Comparison of ENCODE assay signal across 14 cellular contexts in genomic region chr13:110416131-110416584, GRCh38.
DNase-seq lines count a peak whose midpoint lies in the region; ATAC-seq and TF ChIP-seq lines count a peak whose summit lies in the region.
"Had no signal": no experiment of that assay in that cellular context is flagged by ENCODE, and none has a peak within 500 bp of the region (broad histone marks: within the 10 kb centered on the region; RNA-seq: fewer than 3 reads in every experiment).

No MANE protein-coding gene starts in this region.

- no peaks in the 10 kb centered on the region for H3K27me3 ChIP-seq in suprapubic skin
- no peaks in the 10 kb centered on the region for H3K27me3 ChIP-seq in GM23338 (ENCODE audit: insufficient read depth)
- H3K27me3 ChIP-seq: pancreas had no signal

- POLR2A ChIA-PET in WTC11 (lab: Charles Lee): no interaction called here

- no peaks in the 10 kb centered on the region for H3K9me3 Mint-ChIP-seq in WTC11
- H3K9me3 Mint-ChIP-seq in endothelial cell (ENCODE audit: unreplicated experiment): no peaks in the 10 kb centered on the region
- H3K9me3 Mint-ChIP-seq in mesothelial cell of epicardium: no peaks in the 10 kb centered on the region
- H3K9me3 Mint-ChIP-seq in GM23338: no peaks in the 10 kb centered on the region
- no peaks in the 10 kb centered on the region for H3K9me3 Mint-ChIP-seq in activated T-cell treated with anti-CD3 and anti-CD28 coated beads, Interleukin-2, amount 50 U/mL, for 4 hours
- H3K9me3 Mint-ChIP-seq: activated naive CD4-positive, alpha-beta T cell treated with anti-CD3 and anti-CD28 coated beads, Interleukin-2, amount 50 U/mL, for 72 hours; stimulated activated naive CD8-positive, alpha-beta T cell treated with anti-CD3 and anti-CD28 coated beads, Interleukin-15, Interleukin-2, amounts not matched to agents 100 ng/mL and 50 ng/mL, for 24 hours had no signal

- TF ChIP-seq POLR2A in suprapubic skin (IDR thresholded peaks at IDR 0.05): no peak

- CTCF ChIA-PET in WTC11 (lab: Charles Lee): interaction anchor here (1.1 to 1.7 kb wide), 3 partner anchors 39 to 169 kb away, joined by 3 to 7 read pairs (median 5); no protein-coding TSS in a partner anchor

- peaks cover 35% of the 10 kb centered on the region for H3K4me1 ChIP-seq in suprapubic skin
- no peaks in the 10 kb centered on the region; the same call in 1 of the 2 replicates for H3K4me1 ChIP-seq in GM23338 (ENCODE audit: insufficient read depth)

- H3K36me3 Mint-ChIP-seq in WTC11: no peaks in the 10 kb centered on the region
- peaks cover 74% of the 10 kb centered on the region for H3K36me3 Mint-ChIP-seq in endothelial cell (ENCODE audit: low read depth, unreplicated experiment)
- H3K36me3 Mint-ChIP-seq in mesothelial cell of epicardium: peaks cover 14% of the 10 kb centered on the region
- no peaks in the 10 kb centered on the region; the same call in 2 of the 3 replicates for H3K36me3 Mint-ChIP-seq in GM23338 (ENCODE audit: low read depth)
- H3K36me3 Mint-ChIP-seq in activated T-cell treated with anti-CD3 and anti-CD28 coated beads, Interleukin-2, amount 50 U/mL, for 4 hours (ENCODE audit: insufficient read depth): no peaks in the 10 kb centered on the region
- H3K36me3 Mint-ChIP-seq: activated naive CD4-positive, alpha-beta T cell treated with anti-CD3 and anti-CD28 coated beads, Interleukin-2, amount 50 U/mL, for 72 hours had no signal

- H3K27ac ChIP-seq in suprapubic skin (peak overlapping the region; percentile 61), GM23338 (ENCODE audit: low read depth) (no peak overlapping the region)
- H3K27ac ChIP-seq: pancreas had no signal

- no peak for TF ChIP-seq CTCF in WTC11 (IDR thresholded peaks at IDR 0.05)
- TF ChIP-seq CTCF in endothelial cell (IDR thresholded peaks at IDR 0.05; ENCODE audit: unreplicated experiment): no peak
- no peak for TF ChIP-seq CTCF in mesothelial cell of epicardium (IDR thresholded peaks at IDR 0.05; ENCODE audit: unreplicated experiment)
- TF ChIP-seq CTCF in suprapubic skin (IDR thresholded peaks at IDR 0.05): no peak
- TF ChIP-seq CTCF in GM13976 (IDR thresholded peaks at IDR 0.05; ENCODE audit: borderline replicate concordance, control extremely low read depth, extremely low read depth, insufficient read depth, missing control alignments): no peak
- no peak for TF ChIP-seq CTCF in GM23338 (conservative IDR thresholded peaks at IDR 0.05; ENCODE audit: low read depth in 2 of 2)

- H3K27ac Mint-ChIP-seq in WTC11 (peak overlapping the region; percentile 25; the same call in 1 of the 2 replicates), endothelial cell (ENCODE audit: unreplicated experiment) (peak overlapping the region; percentile 26), mesothelial cell of epicardium (peak overlapping the region; percentile 51), GM23338 (no peak overlapping the region)
- H3K27ac Mint-ChIP-seq: activated naive CD4-positive, alpha-beta T cell treated with anti-CD3 and anti-CD28 coated beads, Interleukin-2, amount 50 U/mL, for 72 hours; stimulated activated naive CD8-positive, alpha-beta T cell treated with anti-CD3 and anti-CD28 coated beads, Interleukin-15, Interleukin-2, amounts not matched to agents 100 ng/mL and 50 ng/mL, for 24 hours had no signal

- H3K4me2 ChIP-seq in GM23338: no peak overlapping the region

- H3K9me3 ChIP-seq in suprapubic skin: no peaks in the 10 kb centered on the region
- H3K9me3 ChIP-seq: pancreas had no signal

- H3F3A ChIP-seq in GM23338 (replicated peaks; ENCODE audit: low read depth): no peaks in the 10 kb centered on the region

- H3K36me3 ChIP-seq in suprapubic skin: no peaks in the 10 kb centered on the region
- H3K36me3 ChIP-seq in GM23338 (ENCODE audit: insufficient read depth): no peaks in the 10 kb centered on the region
- H3K36me3 ChIP-seq: pancreas had no signal

- no peak overlapping the region for H2AFZ ChIP-seq in GM23338

- DNase-seq in WTC11 (ENCODE audit: low spot score) (no peak), endothelial cell (ENCODE audit: low spot score) (no peak), mesothelial cell of epicardium (ENCODE audit: low spot score in 2 of 2, unreplicated experiment in 2 of 2) (no peak), suprapubic skin (ENCODE audit: low spot score in 2 of 2) (no peak), GM13976 (ENCODE audit: low spot score) (no peak), GM23338 (ENCODE audit: low spot score) (no peak)
- DNase-seq in activated T-cell treated with anti-CD3 and anti-CD28 coated beads, Interleukin-2, amount 50 U/mL, for 4 hours: no peak
- DNase-seq: activated CD8-positive, alpha-beta memory T cell treated with anti-CD3 and anti-CD28 coated beads for 24 hours; hippocampal formation; NCI-H748 treated with DMSO at 0.1 percent for 48 hours; pancreas had no signal

- in situ Hi-C loops in GM13976 (cut with MboI; ENCODE audit: low sequenced_read_pairs, unreplicated experiment): loop anchor here (10.0 kb wide), 1 partner anchor 191 kb away; no protein-coding TSS in a partner anchor

- H3K4me3 Mint-ChIP-seq in WTC11: no peak overlapping the region
- no peak overlapping the region for H3K4me3 Mint-ChIP-seq in endothelial cell (ENCODE audit: unreplicated experiment)
- H3K4me3 Mint-ChIP-seq in mesothelial cell of epicardium: no peak overlapping the region
- no peak overlapping the region for H3K4me3 Mint-ChIP-seq in GM23338
- H3K4me3 Mint-ChIP-seq in activated T-cell treated with anti-CD3 and anti-CD28 coated beads, Interleukin-2, amount 50 U/mL, for 4 hours: no peak overlapping the region
- H3K4me3 Mint-ChIP-seq: stimulated activated naive CD8-positive, alpha-beta T cell treated with anti-CD3 and anti-CD28 coated beads, Interleukin-15, Interleukin-2, amounts not matched to agents 100 ng/mL and 50 ng/mL, for 24 hours had no signal

- H3K9me2 ChIP-seq in GM23338 (ENCODE audit: insufficient read depth): no peaks in the 10 kb centered on the region

- H3K4me3 ChIP-seq in suprapubic skin (no peak overlapping the region), GM23338 (no peak overlapping the region)
- H3K4me3 ChIP-seq: pancreas had no signal

- no peaks in the 10 kb centered on the region for H3K79me2 ChIP-seq in GM23338 (replicated peaks; ENCODE audit: insufficient read depth)

- ATAC-seq in WTC11 (no peak), GM23338 (no peak), HG02571 (IDR thresholded peaks at IDR 0.05; ENCODE audit: unreplicated experiment) (no peak)
- ATAC-seq in activated T-cell treated with anti-CD3 and anti-CD28 coated beads, Interleukin-2, amount 50 U/mL, for 4 hours: no peak

- TF ChIP-seq EP300 in suprapubic skin (IDR thresholded peaks at IDR 0.05): no peak

- peaks cover 6% of the 10 kb centered on the region; the same call in 1 of the 2 replicates for H4K20me1 ChIP-seq in GM23338 (replicated peaks; ENCODE audit: insufficient read depth)

- peaks cover 18% of the 10 kb centered on the region for H3K4me1 Mint-ChIP-seq in WTC11
- H3K4me1 Mint-ChIP-seq in endothelial cell (ENCODE audit: unreplicated experiment): peaks cover 81% of the 10 kb centered on the region
- peaks cover 60% of the 10 kb centered on the region for H3K4me1 Mint-ChIP-seq in mesothelial cell of epicardium
- H3K4me1 Mint-ChIP-seq in GM23338: peaks cover 30% of the 10 kb centered on the region
- H3K4me1 Mint-ChIP-seq in activated T-cell treated with anti-CD3 and anti-CD28 coated beads, Interleukin-2, amount 50 U/mL, for 4 hours (ENCODE audit: low read depth): peaks cover 2% of the 10 kb centered on the region

- no peaks in the 10 kb centered on the region; the same call in 1 of the 2 replicates for H3K27me3 Mint-ChIP-seq in WTC11 (ENCODE audit: low read depth)
- peaks cover 16% of the 10 kb centered on the region for H3K27me3 Mint-ChIP-seq in endothelial cell (ENCODE audit: unreplicated experiment)
- no peaks in the 10 kb centered on the region for H3K27me3 Mint-ChIP-seq in mesothelial cell of epicardium (ENCODE audit: low read depth)
- H3K27me3 Mint-ChIP-seq in GM23338 (ENCODE audit: insufficient read depth, low read depth, poor library complexity): peaks cover 6% of the 10 kb centered on the region
- peaks cover 81% of the 10 kb centered on the region for H3K27me3 Mint-ChIP-seq in activated T-cell treated with anti-CD3 and anti-CD28 coated beads, Interleukin-2, amount 50 U/mL, for 4 hours (ENCODE audit: low read depth)

- 84% methylated on average over 4 of the region's 4 CpGs for whole genome bisulfite sequencing in suprapubic skin

TF ChIP-seq in WTC11, 78 proteins besides CTCF, POLR2A, EP300 and RAD21 (continues in another document):
- TF ChIP-seq HMGA2 (CRISPR knock-in tag; IDR thresholded peaks at IDR 0.05) (no peak), SMAD4 (CRISPR knock-in tag; IDR thresholded peaks at IDR 0.05) (no peak)

TF ChIP-seq in GM23338, 12 proteins besides CTCF, POLR2A, EP300 and RAD21:
- no peak for TF ChIP-seq ZNF331 (CRISPR knock-in tag; IDR thresholded peaks at IDR 0.05; ENCODE audit: low read depth)
- TF ChIP-seq POLR2AphosphoS5 (IDR thresholded peaks at IDR 0.05; ENCODE audit: low read depth): no peak
